9 cellular contexts compared by ENCODE assay signal in genomic region chr2:151357359-151357758, GRCh38. TPM values are rescaled to one million over a fixed set of nuclear protein-coding genes. Genes with fewer than 3 reads are reported as not detected.
DNase-seq lines count a peak whose midpoint lies in the region; ATAC-seq, FAIRE-seq and TF ChIP-seq lines count a peak whose summit lies in the region.
"Had no signal": no experiment of that assay in that cellular context is flagged by ENCODE, and none has a peak within 500 bp of the region (broad histone marks: within the 10 kb centered on the region; RNA-seq: fewer than 3 reads in every experiment).

Gene TNFAIP6, plus strand, starts transcription at chr2:151357592. Its CDS starts 75 bp downstream, at chr2:151357667.

- no peak within 1 kb of the TSS for H3K27ac ChIP-seq in K562 (ENCODE audit: extremely low read depth, low read depth, low read length)
- no peak within 1 kb of the TSS for H3K27ac ChIP-seq in thoracic aorta

- no peak for TF ChIP-seq CTCF in K562 (IDR thresholded peaks at IDR 0.05 in 2 of 3, conservative IDR thresholded peaks at IDR 0.05 in 1 of 3; ENCODE audit: insufficient read depth in 2 of 3, low read depth in 1 of 3, low read length in 3 of 3)
- TF ChIP-seq CTCF in thoracic aorta (IDR thresholded peaks at IDR 0.05): no peak

- H2AFZ ChIP-seq in K562 (ENCODE audit: low read depth, low read length): no peak within 1 kb of the TSS

- no peaks in the 10 kb centered on the region for H3K27me3 ChIP-seq in K562 (ENCODE audit: control insufficient read depth in 2 of 2, insufficient read depth in 2 of 2, low read length in 2 of 2)
- no peaks in the 10 kb centered on the region for H3K27me3 ChIP-seq in thoracic aorta (replicated peaks; ENCODE audit: insufficient read depth)

- no peak within 1 kb of the TSS for H3K9ac ChIP-seq in K562 (ENCODE audit: insufficient read depth in 1 of 2, low read depth in 2 of 2, low read length in 2 of 2)

- no peak for TF ChIP-seq EP300 in K562 (IDR thresholded peaks at IDR 0.05; ENCODE audit: low read length)

- BruUV-seq in K562 (replicated peaks; lab: Mats Ljungman, UMichigan): no TSS peak

- WGBS in K562 (ENCODE audit: insufficient coverage, low coverage, missing lambda C conversion rate): 7% methylated on average over 3 of the region's 3 CpGs

- H3K36me3 ChIP-seq in K562 (ENCODE audit: control insufficient read depth, insufficient read depth, low read length) (no peaks in the 10 kb centered on the region), thoracic aorta (no peaks in the 10 kb centered on the region)

- TF ChIP-seq POLR2A in K562 (conservative IDR thresholded peaks at IDR 0.05): no peak

- in situ Hi-C loops in K562 (cut with MboI): no loop called here

- H3K9me3 ChIP-seq in K562 (replicated peaks; ENCODE audit: control insufficient read depth, insufficient read depth, low read depth, low read length): no peaks in the 10 kb centered on the region
- no peaks in the 10 kb centered on the region for H3K9me3 ChIP-seq in thoracic aorta

- peaks cover 0 to 3% of the 10 kb centered on the region in 2 experiments; a peak in 1 of 5 replicates for H3K4me1 ChIP-seq in K562 (replicated peaks in 1 of 2; ENCODE audit: control insufficient read depth in 2 of 2, insufficient read depth in 2 of 2, low read length in 2 of 2)
- H3K4me1 ChIP-seq in thoracic aorta (ENCODE audit: control insufficient read depth in 1 of 2, low read depth in 2 of 2): no peaks in the 10 kb centered on the region

- CTCF ChIA-PET in K562 (lab: Yijun Ruan, JAX; ENCODE audit: low intra/inter-chr PET ratio): no interaction called here

- no peak within 1 kb of the TSS for H3K4me2 ChIP-seq in K562 (ENCODE audit: insufficient read depth, low read length)

- H4K20me1 ChIP-seq in K562 (replicated peaks; ENCODE audit: control insufficient read depth, insufficient read depth, low read length): no peaks in the 10 kb centered on the region

- TF ChIP-seq RAD21 in K562 (CRISPR knock-in tag; conservative IDR thresholded peaks at IDR 0.05 in 1 of 2, IDR thresholded peaks at IDR 0.05 in 1 of 2): no peak

- intact Hi-C loops in K562 (cut with micrococcal nuclease): loop anchor here (5.0 kb wide), 1 partner anchor 50 kb away; the partner anchor contains the start of gene RIF1

- POLR2A ChIA-PET in K562 (lab: Yijun Ruan, JAX): no interaction called here

- DNase-seq in HTR-8/SVneo (ENCODE audit: insufficient read length, low spot score): peak; percentile 22
- DNase-seq in K562 (ENCODE audit: extremely low read depth in 1 of 4, low spot score in 3 of 4): no peak
- DNase-seq in iris pigment epithelial cell (ENCODE audit: low read depth): peak; percentile 96
- DNase-seq in thoracic aorta (ENCODE audit: low spot score): no peak
- no peak for DNase-seq in stimulated activated CD4-positive, alpha-beta T cell treated with anti-CD3 and anti-CD28 coated beads, Interleukin-2, amount 100 ng/mL, for 24 hours
- DNase-seq: Kasumi-1 had no signal

- ATAC-seq in K562 (peak; percentile 29; the same call in 1 of the 3 replicates), thoracic aorta (ENCODE audit: insufficient number of reproducible peaks, low FRiP score, low read depth) (peak; percentile 80), GM19328 (IDR thresholded peaks at IDR 0.05; ENCODE audit: unreplicated experiment) (no peak), HG03196 (IDR thresholded peaks at IDR 0.05; ENCODE audit: unreplicated experiment) (no peak), HG03095 (IDR thresholded peaks at IDR 0.05; ENCODE audit: unreplicated experiment) (no peak)

- H3K4me3 ChIP-seq in K562: no peak within 1 kb of the TSS
- no peak within 1 kb of the TSS for H3K4me3 ChIP-seq in thoracic aorta

- FAIRE-seq in HTR-8/SVneo (lab: Jason Lieb, UNC) (no peak), K562 (lab: Jason Lieb, UNC) (no peak)

- no peaks in the 10 kb centered on the region for H3K79me2 ChIP-seq in K562 (ENCODE audit: control insufficient read depth, insufficient read depth, low read length)

- H3K9me1 ChIP-seq in K562 (ENCODE audit: control insufficient read depth, insufficient read depth, low read length): no peaks in the 10 kb centered on the region

TF ChIP-seq in K562, 482 proteins besides CTCF, POLR2A, EP300 and RAD21 (continues in another document):
- TF ChIP-seq ARID2 (IDR thresholded peaks at IDR 0.05) (no peak), REST (CRISPR knock-in tag; IDR thresholded peaks at IDR 0.05; ENCODE audit: low read depth) (no peak), BRF1 (IDR thresholded peaks at IDR 0.05; ENCODE audit: borderline replicate concordance, extremely low read depth, insufficient read length) (no peak), GTF2A2 (tag; IDR thresholded peaks at IDR 0.05) (no peak), ZNF699 (CRISPR knock-in tag; IDR thresholded peaks at IDR 0.05; ENCODE audit: insufficient replicate concordance) (no peak), TFAP4 (CRISPR knock-in tag; IDR thresholded peaks at IDR 0.05; ENCODE audit: borderline replicate concordance) (no peak), IRF9 (tag; IDR thresholded peaks at IDR 0.05) (0 out of 2 replicates have a peak, but pooled peaks have one; percentile 9), CEBPB (tag; IDR thresholded peaks at IDR 0.05) (peak; percentile 88), FUS (optimal IDR thresholded peaks at IDR 0.05; ENCODE audit: low read depth, low read length) (no peak), ZNF384 (IDR thresholded peaks at IDR 0.05; ENCODE audit: low read depth, low read length) (peak; percentile 61), ZNF146 (CRISPR knock-in tag; IDR thresholded peaks at IDR 0.05; ENCODE audit: unreplicated experiment) (no peak), ZNF253 (CRISPR knock-in tag; conservative IDR thresholded peaks at IDR 0.05) (no peak), FOSL1 (tag; conservative IDR thresholded peaks at IDR 0.05) (0 out of 2 replicates have a peak, but pooled peaks have one; percentile 30)

RNA-seq across cellular contexts. Expression of gene TNFAIP6, which starts in this region (rescaled TPM):
- not detected in 2 replicates for total RNA-seq in K562 (2011; cell fraction: chromatin; rRNA removed; ENCODE audit: low replicate concordance)
- total RNA-seq in K562 (2011; cell fraction: nucleolus; rRNA removed): not detected in 2 replicates
- not detected in 2 replicates for total RNA-seq in K562 (2011; cell fraction: nucleoplasm; rRNA removed)
- total RNA-seq in K562 (2014; rRNA removed) (not detected in 2 replicates), K562 (2014; rRNA removed; fragmentation: Illumina TruSeq; extraction: Trizol) (not detected in 2 replicates), K562 (2015; rRNA removed; fragmentation: Illumina TruSeq; extraction: Trizol) (not detected in 2 replicates), K562 (2021) (not detected in 2 replicates), thoracic aorta (10 to 100 TPM in 1 of 2 donors, 1 to 10 TPM in 1; 6.9 to 12.0 TPM)
- polyA plus RNA-seq in K562 (2011; rRNA removed) (not detected in 2 replicates), K562 (2014; fragmentation: Illumina TruSeq; extraction: Trizol) (0.07 and 0.32 TPM in 2 replicates), K562 (2014; fragmentation: Nextera tagmentation; extraction: Ambion mirVana) (under 1 TPM; 0.08 to 0.28 TPM), K562 (2014; rRNA removed) (not detected in 2 replicates)
- not detected in 2 replicates for polyA plus RNA-seq in K562 (2011; cell fraction: cytosol; rRNA removed)
- polyA plus RNA-seq in K562 (2011; cell fraction: nucleus; rRNA removed): not detected in 2 replicates
- polyA plus RNA-seq in K562 (2012): 0.11 and 0.16 TPM in 2 replicates
- not detected in 2 replicates for polyA minus RNA-seq in K562 (2011; rRNA and poly(A)+ RNA removed)
- polyA minus RNA-seq in K562 (2011; cell fraction: cytosol; rRNA and poly(A)+ RNA removed): not detected in 2 replicates
- not detected in 2 replicates for polyA minus RNA-seq in K562 (2011; cell fraction: nucleus; rRNA and poly(A)+ RNA removed)

Comparison
In these comparisons a context has a peak if more than half of its experiments do, and no peak if none do; other contexts are left out.
1. RNA of gene TNFAIP6 (total RNA-seq): 6.9 to 12.0 TPM in thoracic aorta; not detected in K562; every median in the first group is over 4 times any median in the second.
2. Peak in ATAC-seq in K562; RNA of the gene not detected or under 1 TPM.
3. DNase-seq: peak in HTR-8/SVneo (single experiment) and iris pigment epithelial cell (single experiment); none in K562 (0 of 4), thoracic aorta (single experiment) and stimulated activated CD4-positive, alpha-beta T cell treated with anti-CD3 and anti-CD28 coated beads, Interleukin-2, amount 100 ng/mL, for 24 hours (0 of 2).